Comparison of ENCODE assay signal across 9 cellular contexts in genomic region chr7:82442492-82443043, GRCh38. TPM values are rescaled to one million over a fixed set of nuclear protein-coding genes. Genes with fewer than 3 reads are reported as not detected.
DNase-seq lines count a peak whose midpoint lies in the region; ATAC-seq, FAIRE-seq and TF ChIP-seq lines count a peak whose summit lies in the region.
"Had no signal": no experiment of that assay in that cellular context is flagged by ENCODE, and none has a peak within 500 bp of the region (broad histone marks: within the 10 kb centered on the region; RNA-seq: fewer than 3 reads in every experiment).

No MANE protein-coding gene starts in this region.

- H3K27ac Mint-ChIP-seq in naive thymus-derived CD4-positive, alpha-beta T cell, result no peak overlapping the region

- peak overlapping the region; percentile 4 for H4K5ac ChIP-seq in H1 (ENCODE audit: insufficient read length, low read depth, low read length)

- no peaks in the 10 kb centered on the region for H3K9me3 ChIP-seq in H1 (ENCODE audit: insufficient read depth in 2 of 2, low read depth in 1 of 2, low read length in 1 of 2)
- no peaks in the 10 kb centered on the region for H3K9me3 ChIP-seq in naive thymus-derived CD4-positive, alpha-beta T cell (ENCODE audit: control insufficient read depth in 2 of 3, low read length in 3 of 3)

- no peak overlapping the region for H3K23ac ChIP-seq in H1 (ENCODE audit: insufficient read length)

- no peak for TF ChIP-seq POLR2A in H1 (IDR thresholded peaks at IDR 0.05; ENCODE audit: control extremely low read depth in 1 of 2, low read depth in 2 of 2, low read length in 2 of 2)

- H3K79me2 ChIP-seq in H1 (ENCODE audit: control insufficient read depth in 1 of 2, insufficient read depth in 2 of 2, low read length in 2 of 2), result peaks cover 0 to 48% of the 10 kb centered on the region in 2 experiments; a peak in 3 of 4 replicates

- peak overlapping the region; percentile 46 to 99 (median 83) for H3K9ac ChIP-seq in H1 (replicated peaks in 1 of 4; ENCODE audit: extremely low read depth in 1 of 4, low read depth in 3 of 4, low read length in 3 of 4)

- H2BK12ac ChIP-seq in H1 (ENCODE audit: low read depth, low read length), result peak overlapping the region; percentile 98

- peak overlapping the region; percentile 82 to 94 for H3K4me2 ChIP-seq in H1 (ENCODE audit: insufficient read depth in 1 of 2, low read depth in 2 of 2, low read length in 2 of 2)

- peak overlapping the region; percentile 86 for H3K18ac ChIP-seq in H1 (ENCODE audit: extremely low read depth, low read length)

- H3K14ac ChIP-seq in H1 (ENCODE audit: insufficient read length), result no peak overlapping the region

- peak overlapping the region; percentile 71 for H4K8ac ChIP-seq in H1 (ENCODE audit: extremely low read depth, insufficient read depth, low read length)

- no peaks in the 10 kb centered on the region for H4K20me1 ChIP-seq in H1 (replicated peaks in 1 of 2; ENCODE audit: control insufficient read depth in 1 of 2, insufficient read depth in 2 of 2, low read length in 2 of 2)

- no peak for TF ChIP-seq EP300 in H1 (IDR thresholded peaks at IDR 0.05; ENCODE audit: borderline replicate concordance in 1 of 2, low read depth in 2 of 2, low read length in 2 of 2)

- 0 out of 2 replicates have a peak overlapping the region, but pooled peaks have one; percentile 19 for H2BK15ac ChIP-seq in H1 (ENCODE audit: low read length)

- CTCF ChIA-PET in H1 (lab: Charles Lee; ENCODE audit: partially characterized antibody), result interaction anchor here (0.6 kb wide), 1 partner anchor 175 kb away, joined by 3 read pairs; no protein-coding TSS in a partner anchor
- CTCF ChIA-PET in naive thymus-derived CD4-positive, alpha-beta T cell (lab: Charles Lee), result no interaction called here

- H3K23me2 ChIP-seq in H1 (ENCODE audit: low read depth, low read length), result peaks cover 15% of the 10 kb centered on the region

- H2AFZ ChIP-seq in H1 (ENCODE audit: low read length), result 0 out of 2 replicates have a peak overlapping the region, but pooled peaks have one; percentile 15

- H3K4me1 Mint-ChIP-seq in naive thymus-derived CD4-positive, alpha-beta T cell, result peaks cover 0 to 14% (median 7%) of the 10 kb centered on the region in 7 donors

- peak overlapping the region; percentile 19 for H3K4ac ChIP-seq in H1 (replicated peaks; ENCODE audit: insufficient read length, low read depth, low read length)

- no peaks in the 10 kb centered on the region for H3K36me3 ChIP-seq in H1 (ENCODE audit: control insufficient read depth in 2 of 4, insufficient read depth in 4 of 4, low read length in 3 of 4)
- H3K36me3 ChIP-seq in naive thymus-derived CD4-positive, alpha-beta T cell (ENCODE audit: control insufficient read depth in 2 of 3, insufficient read depth in 3 of 3, low read length in 3 of 3), result no peaks in the 10 kb centered on the region

- peak overlapping the region; percentile 23; the same call in 1 of the 2 replicates for H2BK20ac ChIP-seq in H1 (ENCODE audit: low read length)

- H2BK120ac ChIP-seq in H1 (replicated peaks; ENCODE audit: low read depth, low read length), result peak overlapping the region; percentile 68

- H3K79me1 ChIP-seq in H1 (ENCODE audit: low read depth, low read length), result no peaks in the 10 kb centered on the region

- H3K36me3 Mint-ChIP-seq in naive thymus-derived CD4-positive, alpha-beta T cell, result peaks cover 0 to 7% (median 0%) of the 10 kb centered on the region in 5 donors

- FAIRE-seq in H1 (lab: Jason Lieb, UNC), result no peak
- FAIRE-seq: A204.1 had no signal

- H3K27me3 Mint-ChIP-seq in naive thymus-derived CD4-positive, alpha-beta T cell, result peaks cover 44 to 50% (median 45%) of the 10 kb centered on the region in 5 donors

- H3K4me3 ChIP-seq in H1 (ENCODE audit: extremely low read depth in 1 of 4, insufficient read depth in 2 of 4, low read depth in 3 of 4, low read length in 4 of 4), result peak overlapping the region; percentile 67 to 94 (median 85)
- H3K4me3 ChIP-seq in naive thymus-derived CD4-positive, alpha-beta T cell (ENCODE audit: low read length), result no peak overlapping the region

- TF ChIP-seq RAD21 in H1 (IDR thresholded peaks at IDR 0.05 in 1 of 2, conservative IDR thresholded peaks at IDR 0.05 in 1 of 2; ENCODE audit: low read depth in 2 of 2, low read length in 2 of 2), result no peak

- TF ChIP-seq CTCF in H1 (IDR thresholded peaks at IDR 0.05; ENCODE audit: control extremely low read depth in 1 of 3, insufficient read depth in 1 of 3, low read depth in 1 of 3, low read length in 3 of 3), result no peak

- peaks cover 0 to 9% (median 5%) of the 10 kb centered on the region in 4 experiments; a peak in 4 of 7 replicates for H3K4me1 ChIP-seq in H1 (replicated peaks in 1 of 4; ENCODE audit: control insufficient read depth in 3 of 4, insufficient read depth in 4 of 4, low read length in 3 of 4)
- no peaks in the 10 kb centered on the region for H3K4me1 ChIP-seq in naive thymus-derived CD4-positive, alpha-beta T cell (ENCODE audit: control insufficient read depth in 2 of 2, insufficient read depth in 2 of 2, low read length in 2 of 2)

- WGBS in H1 (ENCODE audit: extremely low coverage in 1 of 2, insufficient coverage in 1 of 2, insufficient read length in 1 of 2, insufficient replicate concordance in 2 of 2, low coverage in 1 of 2, low lambda C conversion rate in 2 of 2, missing lambda C conversion rate in 1 of 2), 2 experiments, result 0% methylated on average over 22 of the region's 22 CpGs; no CpG with 5 or more reads in 1 of the 2 experiments

- POLR2A ChIA-PET in H1 (lab: Charles Lee; ENCODE audit: partially characterized antibody), result interaction anchor here (1.4 kb wide), 1 partner anchor 19 kb away, joined by 4 read pairs; no protein-coding TSS in a partner anchor
- POLR2A ChIA-PET in naive thymus-derived CD4-positive, alpha-beta T cell (lab: Charles Lee), result no interaction called here

- DNase-seq in DMS 273 (lab: John Stamatoyannopoulos, UW; ENCODE audit: unreplicated experiment) (peak; percentile 83), DMS 273 treated with DMSO at 0.1 percent for 48 hours (lab: John Stamatoyannopoulos, UW) (no peak), NCI-H1694 treated with DMSO at 0.1 percent for 48 hours (lab: John Stamatoyannopoulos, UW) (peak; percentile 52), H1 (ENCODE audit: low read depth in 1 of 2, low spot score in 2 of 2) (peak in 1 of 2 experiments; percentile 55), RKO (ENCODE audit: low spot score) (no peak), OCI-M1 (lab: John Stamatoyannopoulos, UW) (no peak), OCI-M2 (lab: John Stamatoyannopoulos, UW; ENCODE audit: unreplicated experiment) (no peak)
- no peak for DNase-seq in naive thymus-derived CD4-positive, alpha-beta T cell

- ATAC-seq in naive thymus-derived CD4-positive, alpha-beta T cell, result no peak

- H2AK5ac ChIP-seq in H1 (ENCODE audit: low read depth, low read length), result no peak overlapping the region; the same call in 1 of the 2 replicates

- H3K27ac ChIP-seq in H1 (ENCODE audit: low read depth, low read length), result no peak overlapping the region
- no peak overlapping the region for H3K27ac ChIP-seq in naive thymus-derived CD4-positive, alpha-beta T cell (ENCODE audit: low read depth, low read length)

- intact Hi-C loops in naive thymus-derived CD4-positive, alpha-beta T cell (cut with micrococcal nuclease), result no loop called here

- H3K9me3 Mint-ChIP-seq in naive thymus-derived CD4-positive, alpha-beta T cell, result peaks cover 0 to 7% (median 0%) of the 10 kb centered on the region in 11 donors

- H4K91ac ChIP-seq in H1 (replicated peaks; ENCODE audit: insufficient read length, low read length), result peak overlapping the region; percentile 69

- H3K27me3 ChIP-seq in H1 (replicated peaks in 1 of 4; ENCODE audit: control insufficient read depth in 3 of 4, extremely low read depth in 1 of 4, insufficient read depth in 3 of 4, low read length in 3 of 4), result no peaks in the 10 kb centered on the region
- peaks cover 0 to 9% of the 10 kb centered on the region in 2 donors for H3K27me3 ChIP-seq in naive thymus-derived CD4-positive, alpha-beta T cell (ENCODE audit: control insufficient read depth in 2 of 2, insufficient read depth in 2 of 2, low read length in 2 of 2)

- H3K4me3 Mint-ChIP-seq in naive thymus-derived CD4-positive, alpha-beta T cell, result peak overlapping the region in 9 of 10 donors; percentile 25 to 79 (median 64)

- peak overlapping the region; percentile 39 for H3K56ac ChIP-seq in H1 (replicated peaks; ENCODE audit: insufficient read length, low read depth, low read length)

- peak overlapping the region; percentile 55; the same call in 1 of the 2 replicates for H2BK5ac ChIP-seq in H1 (ENCODE audit: low read depth, low read length)

TF ChIP-seq in H1, 55 proteins besides CTCF, POLR2A, EP300 and RAD21 (continues in another document):
- TF ChIP-seq JUN (IDR thresholded peaks at IDR 0.05; ENCODE audit: low read depth, low read length) (no peak), KDM1A (IDR thresholded peaks at IDR 0.05; ENCODE audit: borderline replicate concordance, low read length) (no peak; the same call in 1 of the 2 replicates), TAF1 (IDR thresholded peaks at IDR 0.05; ENCODE audit: low read depth, low read length) (no peak), NANOG (IDR thresholded peaks at IDR 0.05; ENCODE audit: insufficient read depth, low read depth, low read length, poor library complexity, severe bottlenecking) (no peak), E2F6 (IDR thresholded peaks at IDR 0.05) (0 out of 2 replicates have a peak, but pooled peaks have one; percentile 36), CREB1 (IDR thresholded peaks at IDR 0.05) (no peak), TEAD4 (IDR thresholded peaks at IDR 0.05; ENCODE audit: low read depth, low read length) (no peak), POLR2AphosphoS5 (IDR thresholded peaks at IDR 0.05; ENCODE audit: low read depth, low read length) (no peak)

RNA-seq across cellular contexts. Expression of gene CACNA2D1, which starts 1.0 kb away (rescaled TPM):
- total RNA-seq in H1 (2021; fragmentation: NEBNext Ultra II Directional; extraction: Animal tissue kit (Norgen Biotek cat#: 25700)), result 25.0 and 27.3 TPM in 2 replicates
- polyA plus RNA-seq in H1 (2011; rRNA removed), result 2.9 and 4.3 TPM in 2 replicates
- 4.8 TPM for polyA plus RNA-seq in H1 (2011; cell fraction: cytosol; rRNA removed)
- polyA plus RNA-seq in H1 (2011; cell fraction: nucleus; rRNA removed), result 8.1 TPM
- polyA plus RNA-seq in H1 (2012, experiment 1 of 2), result 5.6 to 13.7 TPM (median 8.1 TPM) in 4 replicates
- 0.68 TPM for polyA plus RNA-seq in H1 (2012, experiment 2 of 2)
- polyA plus RNA-seq in H1 (2013, experiment 1 of 2), result 23.6 TPM
- 21.9 TPM for polyA plus RNA-seq in H1 (2013, experiment 2 of 2)
- 32.1 and 46.5 TPM in 2 replicates for polyA minus RNA-seq in H1 (2011; rRNA and poly(A)+ RNA removed)
- 25.7 TPM for polyA minus RNA-seq in H1 (2011; cell fraction: cytosol; rRNA and poly(A)+ RNA removed)
- polyA minus RNA-seq in H1 (2011; cell fraction: nucleus; rRNA and poly(A)+ RNA removed), result 106 TPM
- total RNA-seq in naive thymus-derived CD4-positive, alpha-beta T cell, result not detected
- not detected for polyA plus RNA-seq in naive thymus-derived CD4-positive, alpha-beta T cell

Comparison
In these comparisons a context has a peak if more than half of its experiments do, and no peak if none do; other contexts are left out.
1. DNase-seq: peak in DMS 273 (single experiment) and NCI-H1694 treated with DMSO at 0.1 percent for 48 hours (single experiment); none in DMS 273 treated with DMSO at 0.1 percent for 48 hours (single experiment), naive thymus-derived CD4-positive, alpha-beta T cell (0 of 9), RKO (single experiment), OCI-M1 (single experiment) and OCI-M2 (single experiment).
2. RNA of gene CACNA2D1, which starts 1.0 kb away (total RNA-seq): 25.0 to 27.3 TPM in H1; not detected in naive thymus-derived CD4-positive, alpha-beta T cell; every median in the first group is over 10 times any median in the second.